ENCODE assay signal across 29 cellular contexts in genomic region chr3:127859706-127860105, GRCh38. TPM values are rescaled to one million over a fixed set of nuclear protein-coding genes. Genes with fewer than 3 reads are reported as not detected.
"Had no signal": no experiment of that assay in that cellular context is flagged by ENCODE, and none has a peak within 500 bp of the region (broad histone marks: within the 10 kb centered on the region; RNA-seq: fewer than 3 reads in every experiment).

No MANE protein-coding gene starts in this region.

- H3K4me1 Mint-ChIP-seq: nephron progenitor cell had no signal

- H3K4me3 ChIP-seq: neural progenitor cell, ovary, psoas muscle, right lobe of liver, sigmoid colon, stomach, thoracic aorta, thyroid gland, tibial nerve, upper lobe of left lung, vagina had no signal

- H3K27me3 Mint-ChIP-seq: stimulated activated naive B cell treated with anti-CD40 and anti-IgM and Interleukin-4, amounts not matched to agents 10 μg/mL and 1 μg/mL and 100 μg/mL, for 72 hours; stimulated activated naive CD8-positive, alpha-beta T cell treated with anti-CD3 and anti-CD28 coated beads, Interleukin-15, Interleukin-2, amounts not matched to agents 100 ng/mL and 50 ng/mL, for 24 hours had no signal

- H3K36me3 Mint-ChIP-seq: natural killer cell treated with Interleukin-12 subunit alpha and Interleukin-12 subunit beta and Interleukin-15 and Interleukin-18, amount 100 ng/mL, for 72 hours; neural progenitor cell; stimulated activated effector memory CD8-positive, alpha-beta T cell treated with anti-CD3 and anti-CD28 coated beads, Interleukin-12 subunit alpha, Interleukin-12 subunit beta, amount 100 ng/mL, for 72 hours had no signal

- H3K9me3 Mint-ChIP-seq: natural killer cell treated with Interleukin-12 subunit alpha and Interleukin-12 subunit beta and Interleukin-15 and Interleukin-18, amount 100 ng/mL, for 72 hours; nephron progenitor cell; neural progenitor cell; stimulated activated effector memory CD8-positive, alpha-beta T cell treated with anti-CD3 and anti-CD28 coated beads, Interleukin-12 subunit alpha, Interleukin-12 subunit beta, amount 100 ng/mL, for 72 hours; stimulated activated naive CD8-positive, alpha-beta T cell treated with anti-CD3 and anti-CD28 coated beads, Interleukin-15, Interleukin-2, amounts not matched to agents 100 ng/mL and 50 ng/mL, for 24 hours had no signal

- H3K27ac ChIP-seq: neural progenitor cell, ovary, parathyroid adenoma, psoas muscle, right lobe of liver, sigmoid colon, stomach, thoracic aorta, thyroid gland, tibial nerve, upper lobe of left lung, vagina had no signal

- DNase-seq: nephron progenitor cell; occipital lobe; ovary; posterior cingulate gyrus; psoas muscle; right cardiac atrium; right lobe of liver; sigmoid colon; small intestine; stimulated activated CD4-positive, alpha-beta T cell treated with anti-CD3 and anti-CD28 coated beads, Interleukin-15, amount 100 ng/mL, for 24 hours; stimulated activated CD4-positive, alpha-beta T cell treated with anti-CD3 and anti-CD28 coated beads, Interleukin-2, amount 100 ng/mL, for 24 hours; stimulated activated CD4-positive, alpha-beta T cell treated with anti-CD3 and anti-CD28 coated beads, Interleukin-2, amount 100 ng/mL, for 48 hours; stimulated activated CD4-positive, alpha-beta T cell treated with anti-CD3 and anti-CD28 coated beads, Interleukin-4, amount 100 ng/mL, for 24 hours; stimulated activated naive B cell treated with anti-CD40 and anti-IgM and Interleukin-4, amounts not matched to agents 10 μg/mL and 1 μg/mL and 100 μg/mL, for 72 hours; stimulated activated naive CD4-positive, alpha-beta T cell treated with Interleukin-2 at 50 U/mL for 16 hours; stomach; thyroid gland; trophoblast cell had no signal

- H3K36me3 ChIP-seq: neural progenitor cell, ovary, right lobe of liver, sigmoid colon, stomach, thoracic aorta, thyroid gland, tibial nerve, upper lobe of left lung, vagina had no signal

- ATAC-seq: natural killer cell treated with Interleukin-12 subunit alpha and Interleukin-12 subunit beta and Interleukin-15 and Interleukin-18, amount 100 ng/mL, for 72 hours; psoas muscle; right cardiac atrium; right lobe of liver; stimulated activated effector memory CD8-positive, alpha-beta T cell treated with anti-CD3 and anti-CD28 coated beads, Interleukin-12 subunit alpha, Interleukin-12 subunit beta, amount 100 ng/mL, for 72 hours; stimulated activated naive B cell treated with anti-CD40 and anti-IgM and Interleukin-4, amounts not matched to agents 10 μg/mL and 1 μg/mL and 100 μg/mL, for 72 hours had no signal

- H3K4me3 Mint-ChIP-seq: natural killer cell treated with Interleukin-12 subunit alpha and Interleukin-12 subunit beta and Interleukin-15 and Interleukin-18, amount 100 ng/mL, for 72 hours; nephron progenitor cell; neural progenitor cell; stimulated activated effector memory CD8-positive, alpha-beta T cell treated with anti-CD3 and anti-CD28 coated beads, Interleukin-12 subunit alpha, Interleukin-12 subunit beta, amount 100 ng/mL, for 72 hours; stimulated activated naive B cell treated with anti-CD40 and anti-IgM and Interleukin-4, amounts not matched to agents 10 μg/mL and 1 μg/mL and 100 μg/mL, for 72 hours; stimulated activated naive CD8-positive, alpha-beta T cell treated with anti-CD3 and anti-CD28 coated beads, Interleukin-15, Interleukin-2, amounts not matched to agents 100 ng/mL and 50 ng/mL, for 24 hours had no signal

- H3K9me3 ChIP-seq: ovary, psoas muscle, right lobe of liver, sigmoid colon, stomach, thoracic aorta, thyroid gland, tibial nerve, upper lobe of left lung, vagina had no signal

- H3K9ac ChIP-seq: neural progenitor cell, parathyroid adenoma had no signal

- H3K27ac Mint-ChIP-seq: natural killer cell treated with Interleukin-12 subunit alpha and Interleukin-12 subunit beta and Interleukin-15 and Interleukin-18, amount 100 ng/mL, for 72 hours; nephron progenitor cell; neural progenitor cell; progenitor cell of endocrine pancreas; stimulated activated effector memory CD8-positive, alpha-beta T cell treated with anti-CD3 and anti-CD28 coated beads, Interleukin-12 subunit alpha, Interleukin-12 subunit beta, amount 100 ng/mL, for 72 hours; stimulated activated naive B cell treated with anti-CD40 and anti-IgM and Interleukin-4, amounts not matched to agents 10 μg/mL and 1 μg/mL and 100 μg/mL, for 72 hours; stimulated activated naive CD8-positive, alpha-beta T cell treated with anti-CD3 and anti-CD28 coated beads, Interleukin-15, Interleukin-2, amounts not matched to agents 100 ng/mL and 50 ng/mL, for 24 hours had no signal

RNA-seq across cellular contexts. Expression of gene KBTBD12, which starts 55.3 kb away (rescaled TPM):
- total RNA-seq: natural killer cell treated with Interleukin-12 subunit alpha and Interleukin-12 subunit beta and Interleukin-15 and Interleukin-18, amount 100 ng/mL, for 72 hours; osteoblast; vagina had no signal
